ENCODE assay signal across 11 cellular contexts in the genomic region with DNA sequence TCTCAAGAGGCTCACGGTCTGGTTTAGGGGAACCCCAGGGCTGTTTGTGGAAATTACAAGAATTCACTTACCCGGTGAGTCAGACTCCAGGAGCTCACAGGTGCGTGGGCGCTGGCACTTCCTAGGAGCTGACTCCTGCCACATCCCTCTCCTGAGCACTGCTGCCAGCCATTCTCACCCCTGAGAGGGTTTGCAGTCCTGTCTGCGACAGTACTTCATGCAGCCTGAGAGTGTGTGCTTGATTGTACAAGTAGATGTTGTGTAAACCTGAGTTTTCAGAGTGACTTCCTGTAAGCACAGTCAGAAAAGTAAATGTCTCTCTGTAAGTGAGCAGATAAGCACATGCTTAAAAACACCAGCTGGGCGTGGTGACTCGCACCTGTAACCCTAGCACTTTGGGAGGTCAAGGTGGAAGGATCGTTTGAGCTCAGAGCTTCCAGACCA. TPM values are rescaled to one million over a fixed set of nuclear protein-coding genes. Genes with fewer than 3 reads are reported as not detected.
DNase-seq lines count a peak whose midpoint lies in the region; ATAC-seq, FAIRE-seq and TF ChIP-seq lines count a peak whose summit lies in the region.
"Had no signal": no experiment of that assay in that cellular context is flagged by ENCODE, and none has a peak within 500 bp of the region (broad histone marks: within the 10 kb centered on the region; RNA-seq: fewer than 3 reads in every experiment).

No MANE protein-coding gene starts in this region.

- H3K27me3 Mint-ChIP-seq in activated T-helper 2 cell treated with anti-CD3 and anti-CD28 coated beads, Interferon-gamma antibody, Interleukin-2, Interleukin-4, amounts not matched to agents 10 μg/mL and 5 μg/mL and 100 μg/mL, durations not matched to agents 14 hours and 24 hours and 36 hours (ENCODE audit: low read depth): no peaks in the 10 kb centered on the region

- H3K27ac ChIP-seq in pancreas (peak overlapping the region in 1 of 4 donors; percentile 27), heart right ventricle (no peak overlapping the region)

- TF ChIP-seq CTCF in pancreas (IDR thresholded peaks at IDR 0.05) (no peak), heart right ventricle (IDR thresholded peaks at IDR 0.05) (no peak)

- TF ChIP-seq POLR2A in GM18505 (IDR thresholded peaks at IDR 0.05; ENCODE audit: borderline replicate concordance, extremely low read depth, insufficient read depth, insufficient read length): no peak

- H3K36me3 ChIP-seq in pancreas: peaks cover 0 to 5% (median 4%) of the 10 kb centered on the region in 3 donors
- peaks cover 0 to 52% (median 27%) of the 10 kb centered on the region in 9 donors for H3K36me3 ChIP-seq in heart right ventricle

- H3K4me3 ChIP-seq in pancreas: no peak overlapping the region
- no peak overlapping the region for H3K4me3 ChIP-seq in heart right ventricle

- H3K4me1 ChIP-seq in pancreas (no peaks in the 10 kb centered on the region), heart right ventricle (peaks cover 0 to 15% (median 4%) of the 10 kb centered on the region in 9 donors)

- no peaks in the 10 kb centered on the region for H3K27me3 ChIP-seq in pancreas
- H3K27me3 ChIP-seq in heart right ventricle: no peaks in the 10 kb centered on the region

- H3K4me3 Mint-ChIP-seq in activated T-helper 2 cell treated with anti-CD3 and anti-CD28 coated beads, Interferon-gamma antibody, Interleukin-2, Interleukin-4, amounts not matched to agents 10 μg/mL and 5 μg/mL and 100 μg/mL, durations not matched to agents 14 hours and 24 hours and 36 hours (ENCODE audit: low read depth): peak overlapping the region; percentile 52

- peak; percentile 70 for DNase-seq in activated naive CD4-positive, alpha-beta T cell treated with Interleukin-2 at 50 U/mL for 16 hours
- no peak for DNase-seq in activated naive CD4-positive, alpha-beta T cell (lab: John Stamatoyannopoulos, UW)
- no peak for DNase-seq in activated T-helper 2 cell treated with anti-CD3 and anti-CD28 coated beads, Interferon-gamma antibody, Interleukin-2, Interleukin-4, amounts not matched to agents 10 μg/mL and 5 μg/mL and 100 μg/mL, durations not matched to agents 14 hours and 24 hours and 36 hours (ENCODE audit: low spot score)
- DNase-seq in pancreas: no peak
- DNase-seq in Right ventricle myocardium inferior (ENCODE audit: missing footprints): no peak
- DNase-seq in heart right ventricle: no peak
- DNase-seq: HCEC 1CT had no signal

- H3K36me3 Mint-ChIP-seq in activated T-helper 2 cell treated with anti-CD3 and anti-CD28 coated beads, Interferon-gamma antibody, Interleukin-2, Interleukin-4, amounts not matched to agents 10 μg/mL and 5 μg/mL and 100 μg/mL, durations not matched to agents 14 hours and 24 hours and 36 hours (ENCODE audit: low read depth): peaks cover 40% of the 10 kb centered on the region

- H3K9me3 Mint-ChIP-seq in activated T-helper 2 cell treated with anti-CD3 and anti-CD28 coated beads, Interferon-gamma antibody, Interleukin-2, Interleukin-4, amounts not matched to agents 10 μg/mL and 5 μg/mL and 100 μg/mL, durations not matched to agents 14 hours and 24 hours and 36 hours: no peaks in the 10 kb centered on the region

- peak overlapping the region; percentile 92 for H3K27ac Mint-ChIP-seq in activated T-helper 2 cell treated with anti-CD3 and anti-CD28 coated beads, Interferon-gamma antibody, Interleukin-2, Interleukin-4, amounts not matched to agents 10 μg/mL and 5 μg/mL and 100 μg/mL, durations not matched to agents 14 hours and 24 hours and 36 hours

- peak in 3 of 4 donors; percentile 28 to 50 (median 29) for ATAC-seq in pancreas
- ATAC-seq in Right ventricle myocardium inferior: no peak
- ATAC-seq in heart right ventricle: no peak
- ATAC-seq in HG03354 (IDR thresholded peaks at IDR 0.05; ENCODE audit: poor library complexity, severe bottlenecking, unreplicated experiment): no peak
- no peak for ATAC-seq in GM18505 (IDR thresholded peaks at IDR 0.05; ENCODE audit: unreplicated experiment)

- H3K9me3 ChIP-seq in pancreas (no peaks in the 10 kb centered on the region), heart right ventricle (no peaks in the 10 kb centered on the region)

- 72 to 80% methylated on average over 8 of the region's 8 CpGs for WGBS in pancreas, 2 donors
- WGBS in heart right ventricle, 2 donors: 86 to 88% methylated on average over 8 of the region's 8 CpGs

- H3K4me1 Mint-ChIP-seq in activated T-helper 2 cell treated with anti-CD3 and anti-CD28 coated beads, Interferon-gamma antibody, Interleukin-2, Interleukin-4, amounts not matched to agents 10 μg/mL and 5 μg/mL and 100 μg/mL, durations not matched to agents 14 hours and 24 hours and 36 hours (ENCODE audit: low read depth): peaks cover 16% of the 10 kb centered on the region

- no peak for FAIRE-seq in pancreas (lab: Jason Lieb, UNC)
- FAIRE-seq: endometrium, kidney had no signal

- intact Hi-C loops in activated T-helper 2 cell treated with anti-CD3 and anti-CD28 coated beads, Interferon-gamma antibody, Interleukin-2, Interleukin-4, amounts not matched to agents 10 μg/mL and 5 μg/mL and 100 μg/mL, durations not matched to agents 14 hours and 24 hours and 36 hours (cut with micrococcal nuclease): loop anchor here (1.0 kb wide), 2 partner anchors 10 to 129 kb away; no protein-coding TSS in a partner anchor
- intact Hi-C loops in pancreas (cut with DNase I): no loop called here
- intact Hi-C loops in Right ventricle myocardium inferior (cut with DNase I): no loop called here
- intact Hi-C loops in heart right ventricle (cut with DNase I): loop anchor here in 2 of 10 donors (2.0 kb wide), 2 partner anchors 129 to 131 kb away; no protein-coding TSS in a partner anchor

RNA-seq across cellular contexts. Expression of gene MRPL4, which starts 8.1 kb away (rescaled TPM):
- 133 and 135 TPM in 2 replicates for total RNA-seq in activated T-helper 2 cell treated with anti-CD3 and anti-CD28 coated beads, Interferon-gamma antibody, Interleukin-2, Interleukin-4, amounts not matched to agents 10 μg/mL and 5 μg/mL and 100 μg/mL, durations not matched to agents 14 hours and 24 hours and 36 hours
- total RNA-seq in pancreas (10 to 100 TPM in 4 of 6 donors, 1 to 10 TPM in 2; 9.9 to 17.6 (median 14.9) TPM), Right ventricle myocardium inferior (70.1 TPM), heart right ventricle (10 to 100 TPM; 53.2 to 94.3 (median 69.0) TPM)
- polyA plus RNA-seq in pancreas (10 to 100 TPM; 23.5 to 34.4 TPM), heart right ventricle (100 to 1,000 TPM in 1 of 2 donors, 10 to 100 TPM in 1; 29.0 to 101 TPM)

RNA-seq across cellular contexts. Expression of gene ICAM1, which starts 10.8 kb away (rescaled TPM):
- 75.3 and 75.7 TPM in 2 replicates for total RNA-seq in activated T-helper 2 cell treated with anti-CD3 and anti-CD28 coated beads, Interferon-gamma antibody, Interleukin-2, Interleukin-4, amounts not matched to agents 10 μg/mL and 5 μg/mL and 100 μg/mL, durations not matched to agents 14 hours and 24 hours and 36 hours
- 10 to 100 TPM in 2 of 6 donors, 1 to 10 TPM in 4; 2.2 to 32.4 (median 5.7) TPM for total RNA-seq in pancreas
- polyA plus RNA-seq in pancreas: 10 to 100 TPM in 1 of 2 donors, 1 to 10 TPM in 1; 7.2 to 13.5 TPM
- total RNA-seq in Right ventricle myocardium inferior: 8.6 TPM
- total RNA-seq in heart right ventricle: 10 to 100 TPM in 3 of 10 donors, 1 to 10 TPM in 7; 3.6 to 66.6 (median 9.3) TPM
- 10 to 100 TPM in 1 of 2 donors, 1 to 10 TPM in 1; 6.9 to 12.1 TPM for polyA plus RNA-seq in heart right ventricle

RNA-seq across cellular contexts. Expression of gene ICAM4, which starts 26.6 kb away (rescaled TPM):
- 1.4 and 1.6 TPM in 2 replicates for total RNA-seq in activated T-helper 2 cell treated with anti-CD3 and anti-CD28 coated beads, Interferon-gamma antibody, Interleukin-2, Interleukin-4, amounts not matched to agents 10 μg/mL and 5 μg/mL and 100 μg/mL, durations not matched to agents 14 hours and 24 hours and 36 hours
- total RNA-seq in pancreas (under 1 TPM in 5 of 6 donors, not detected in 1; 0.13 to 0.56 (median 0.20) TPM), Right ventricle myocardium inferior (0.30 TPM), heart right ventricle (under 1 TPM in 9 of 10 donors, not detected in 1; 0.17 to 0.83 (median 0.48) TPM)
- polyA plus RNA-seq in pancreas (under 1 TPM in 1 of 2 donors, not detected in 1; 0.27 TPM), heart right ventricle (under 1 TPM; 0.59 to 0.73 TPM)

RNA-seq across cellular contexts. Expression of gene S1PR2, which starts 29.0 kb away (rescaled TPM):
- 10.1 and 10.8 TPM in 2 replicates for total RNA-seq in activated T-helper 2 cell treated with anti-CD3 and anti-CD28 coated beads, Interferon-gamma antibody, Interleukin-2, Interleukin-4, amounts not matched to agents 10 μg/mL and 5 μg/mL and 100 μg/mL, durations not matched to agents 14 hours and 24 hours and 36 hours
- 1 to 10 TPM; 1.9 to 4.8 (median 3.0) TPM for total RNA-seq in pancreas
- 1 to 10 TPM; 1.6 to 2.0 TPM for polyA plus RNA-seq in pancreas
- 8.4 TPM for total RNA-seq in Right ventricle myocardium inferior
- total RNA-seq in heart right ventricle: 10 to 100 TPM in 1 of 10 donors, 1 to 10 TPM in 9; 1.8 to 12.2 (median 3.3) TPM
- 1 to 10 TPM; 1.8 to 4.8 TPM for polyA plus RNA-seq in heart right ventricle

RNA-seq across cellular contexts. Expression of gene ICAM5, which starts 29.6 kb away (rescaled TPM):
- total RNA-seq in activated T-helper 2 cell treated with anti-CD3 and anti-CD28 coated beads, Interferon-gamma antibody, Interleukin-2, Interleukin-4, amounts not matched to agents 10 μg/mL and 5 μg/mL and 100 μg/mL, durations not matched to agents 14 hours and 24 hours and 36 hours: 2.6 and 3.5 TPM in 2 replicates
- under 1 TPM in 5 of 6 donors, not detected in 1; 0.08 to 0.22 (median 0.17) TPM for total RNA-seq in pancreas
- under 1 TPM; 0.26 to 0.30 TPM for polyA plus RNA-seq in pancreas
- total RNA-seq in Right ventricle myocardium inferior: 0.38 TPM
- total RNA-seq in heart right ventricle: under 1 TPM in 7 of 10 donors, not detected in 3; 0.18 to 0.62 (median 0.34) TPM
- 1 to 10 TPM in 1 of 2 donors, under 1 TPM in 1; 0.51 to 1.0 TPM for polyA plus RNA-seq in heart right ventricle

Comparison
In these comparisons a context has a peak if more than half of its experiments do, and no peak if none do; other contexts are left out.
1. ATAC-seq: peak in pancreas (3 of 4); none in Right ventricle myocardium inferior (single experiment), heart right ventricle (0 of 8), HG03354 (single experiment) and GM18505 (single experiment).